1 cellular context compared by ENCODE assay signal in genomic region chr15:59353994-59354951, GRCh38.
TF ChIP-seq lines count a peak whose summit lies in the region.

No MANE protein-coding gene starts in this region.

TF ChIP-seq in WTC11, 78 proteins besides CTCF, POLR2A, EP300 and RAD21 (continued from another document):
- no peak for TF ChIP-seq PREB (CRISPR knock-in tag; IDR thresholded peaks at IDR 0.05; ENCODE audit: borderline replicate concordance)
- TF ChIP-seq RORB (CRISPR knock-in tag; IDR thresholded peaks at IDR 0.05) = no peak
- no peak for TF ChIP-seq TEAD4 (CRISPR knock-in tag; IDR thresholded peaks at IDR 0.05)
- TF ChIP-seq, protein P1, sequence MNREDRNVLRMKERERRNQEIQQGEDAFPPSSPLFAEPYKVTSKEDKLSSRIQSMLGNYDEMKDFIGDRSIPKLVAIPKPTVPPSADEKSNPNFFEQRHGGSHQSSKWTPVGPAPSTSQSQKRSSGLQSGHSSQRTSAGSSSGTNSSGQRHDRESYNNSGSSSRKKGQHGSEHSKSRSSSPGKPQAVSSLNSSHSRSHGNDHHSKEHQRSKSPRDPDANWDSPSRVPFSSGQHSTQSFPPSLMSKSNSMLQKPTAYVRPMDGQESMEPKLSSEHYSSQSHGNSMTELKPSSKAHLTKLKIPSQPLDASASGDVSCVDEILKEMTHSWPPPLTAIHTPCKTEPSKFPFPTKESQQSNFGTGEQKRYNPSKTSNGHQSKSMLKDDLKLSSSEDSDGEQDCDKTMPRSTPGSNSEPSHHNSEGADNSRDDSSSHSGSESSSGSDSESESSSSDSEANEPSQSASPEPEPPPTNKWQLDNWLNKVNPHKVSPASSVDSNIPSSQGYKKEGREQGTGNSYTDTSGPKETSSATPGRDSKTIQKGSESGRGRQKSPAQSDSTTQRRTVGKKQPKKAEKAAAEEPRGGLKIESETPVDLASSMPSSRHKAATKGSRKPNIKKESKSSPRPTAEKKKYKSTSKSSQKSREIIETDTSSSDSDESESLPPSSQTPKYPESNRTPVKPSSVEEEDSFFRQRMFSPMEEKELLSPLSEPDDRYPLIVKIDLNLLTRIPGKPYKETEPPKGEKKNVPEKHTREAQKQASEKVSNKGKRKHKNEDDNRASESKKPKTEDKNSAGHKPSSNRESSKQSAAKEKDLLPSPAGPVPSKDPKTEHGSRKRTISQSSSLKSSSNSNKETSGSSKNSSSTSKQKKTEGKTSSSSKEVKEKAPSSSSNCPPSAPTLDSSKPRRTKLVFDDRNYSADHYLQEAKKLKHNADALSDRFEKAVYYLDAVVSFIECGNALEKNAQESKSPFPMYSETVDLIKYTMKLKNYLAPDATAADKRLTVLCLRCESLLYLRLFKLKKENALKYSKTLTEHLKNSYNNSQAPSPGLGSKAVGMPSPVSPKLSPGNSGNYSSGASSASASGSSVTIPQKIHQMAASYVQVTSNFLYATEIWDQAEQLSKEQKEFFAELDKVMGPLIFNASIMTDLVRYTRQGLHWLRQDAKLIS (CRISPR knock-in tag; IDR thresholded peaks at IDR 0.05; ENCODE audit: borderline replicate concordance) = no peak
- TF ChIP-seq SMAD4 (CRISPR knock-in tag; IDR thresholded peaks at IDR 0.05) = no peak
- TF ChIP-seq SP1 (CRISPR knock-in tag; conservative IDR thresholded peaks at IDR 0.05) = 0 out of 2 replicates have a peak, but pooled peaks have one; percentile 32
- TF ChIP-seq ZNF423 (CRISPR knock-in tag; IDR thresholded peaks at IDR 0.05) = no peak
- TF ChIP-seq FOXK1 (CRISPR knock-in tag; IDR thresholded peaks at IDR 0.05) = 0 out of 2 replicates have a peak, but pooled peaks have one; percentile 61
- no peak for TF ChIP-seq JUN (CRISPR knock-in tag; IDR thresholded peaks at IDR 0.05)
- no peak for TF ChIP-seq EMX1 (CRISPR knock-in tag; IDR thresholded peaks at IDR 0.05)
- TF ChIP-seq, protein P2, sequence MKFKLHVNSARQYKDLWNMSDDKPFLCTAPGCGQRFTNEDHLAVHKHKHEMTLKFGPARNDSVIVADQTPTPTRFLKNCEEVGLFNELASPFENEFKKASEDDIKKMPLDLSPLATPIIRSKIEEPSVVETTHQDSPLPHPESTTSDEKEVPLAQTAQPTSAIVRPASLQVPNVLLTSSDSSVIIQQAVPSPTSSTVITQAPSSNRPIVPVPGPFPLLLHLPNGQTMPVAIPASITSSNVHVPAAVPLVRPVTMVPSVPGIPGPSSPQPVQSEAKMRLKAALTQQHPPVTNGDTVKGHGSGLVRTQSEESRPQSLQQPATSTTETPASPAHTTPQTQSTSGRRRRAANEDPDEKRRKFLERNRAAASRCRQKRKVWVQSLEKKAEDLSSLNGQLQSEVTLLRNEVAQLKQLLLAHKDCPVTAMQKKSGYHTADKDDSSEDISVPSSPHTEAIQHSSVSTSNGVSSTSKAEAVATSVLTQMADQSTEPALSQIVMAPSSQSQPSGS (CRISPR knock-in tag; IDR thresholded peaks at IDR 0.05; ENCODE audit: borderline replicate concordance, low read depth) = no peak
- 0 out of 2 replicates have a peak, but pooled peaks have one; percentile 70 for TF ChIP-seq JAZF1 (CRISPR knock-in tag; IDR thresholded peaks at IDR 0.05)
- no peak for TF ChIP-seq ZNF317 (CRISPR knock-in tag; IDR thresholded peaks at IDR 0.05; ENCODE audit: borderline replicate concordance, low read depth)
- no peak for TF ChIP-seq NFATC4 (CRISPR knock-in tag; IDR thresholded peaks at IDR 0.05)
- TF ChIP-seq, protein P3, sequence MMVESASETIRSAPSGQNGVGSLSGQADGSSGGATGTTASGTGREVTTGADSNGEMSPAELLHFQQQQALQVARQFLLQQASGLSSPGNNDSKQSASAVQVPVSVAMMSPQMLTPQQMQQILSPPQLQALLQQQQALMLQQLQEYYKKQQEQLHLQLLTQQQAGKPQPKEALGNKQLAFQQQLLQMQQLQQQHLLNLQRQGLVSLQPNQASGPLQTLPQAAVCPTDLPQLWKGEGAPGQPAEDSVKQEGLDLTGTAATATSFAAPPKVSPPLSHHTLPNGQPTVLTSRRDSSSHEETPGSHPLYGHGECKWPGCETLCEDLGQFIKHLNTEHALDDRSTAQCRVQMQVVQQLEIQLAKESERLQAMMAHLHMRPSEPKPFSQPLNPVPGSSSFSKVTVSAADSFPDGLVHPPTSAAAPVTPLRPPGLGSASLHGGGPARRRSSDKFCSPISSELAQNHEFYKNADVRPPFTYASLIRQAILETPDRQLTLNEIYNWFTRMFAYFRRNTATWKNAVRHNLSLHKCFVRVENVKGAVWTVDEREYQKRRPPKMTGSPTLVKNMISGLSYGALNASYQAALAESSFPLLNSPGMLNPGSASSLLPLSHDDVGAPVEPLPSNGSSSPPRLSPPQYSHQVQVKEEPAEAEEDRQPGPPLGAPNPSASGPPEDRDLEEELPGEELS (CRISPR knock-in tag; IDR thresholded peaks at IDR 0.05) = peak; percentile 96; the same call in 1 of the 2 replicates
- TF ChIP-seq E2F1 (CRISPR knock-in tag; IDR thresholded peaks at IDR 0.05) = no peak
- TF ChIP-seq TEAD1 (CRISPR knock-in tag; IDR thresholded peaks at IDR 0.05) = peak; percentile 81; the same call in 1 of the 2 replicates
- TF ChIP-seq GRHL2 (CRISPR knock-in tag; IDR thresholded peaks at IDR 0.05; ENCODE audit: insufficient replicate concordance, severe bottlenecking) = no peak
- no peak for TF ChIP-seq ZSCAN18 (CRISPR knock-in tag; IDR thresholded peaks at IDR 0.05)
TF ChIP-seq in WTC11: peak in this region for 8.
